Comparison of ENCODE assay signal across 13 cellular contexts in genomic region chr4:124804584-124804983, GRCh38.
DNase-seq lines count a peak whose midpoint lies in the region; ATAC-seq, FAIRE-seq and TF ChIP-seq lines count a peak whose summit lies in the region.
"Had no signal": no experiment of that assay in that cellular context is flagged by ENCODE, and none has a peak within 500 bp of the region (broad histone marks: within the 10 kb centered on the region; RNA-seq: fewer than 3 reads in every experiment).

No MANE protein-coding gene starts in this region.

- no peak overlapping the region for H3K9ac ChIP-seq in astrocyte (ENCODE audit: low read length)

- no peaks in the 10 kb centered on the region for H3K4me1 ChIP-seq in astrocyte (ENCODE audit: insufficient read depth, low read length)
- H3K4me1 ChIP-seq: lower lobe of right lung, prostate gland, upper lobe of right lung had no signal

- no peaks in the 10 kb centered on the region for H3K36me3 ChIP-seq in astrocyte (ENCODE audit: insufficient read depth, low read length)
- H3K36me3 ChIP-seq: lower lobe of right lung, prostate gland, upper lobe of right lung had no signal

- peaks cover 5% of the 10 kb centered on the region for H3K4me1 Mint-ChIP-seq in astrocyte (ENCODE audit: low read depth, unreplicated experiment)

- no peaks in the 10 kb centered on the region for H3K27me3 ChIP-seq in astrocyte (ENCODE audit: insufficient read depth, low read length)
- H3K27me3 ChIP-seq: upper lobe of right lung had no signal

- no peaks in the 10 kb centered on the region for H3K36me3 Mint-ChIP-seq in astrocyte (ENCODE audit: low read depth, unreplicated experiment)

- no peak overlapping the region for H3K4me2 ChIP-seq in astrocyte (ENCODE audit: low read length)

- DNase-seq in EH (ENCODE audit: low read depth) (peak; percentile 26), astrocyte (ENCODE audit: low read depth) (peak; percentile 33), kidney glomerular epithelial cell (lab: John Stamatoyannopoulos, UW) (no peak), DMS153 treated with DMSO at 0.1 percent for 48 hours (lab: John Stamatoyannopoulos, UW; ENCODE audit: unreplicated experiment) (no peak), G401 (ENCODE audit: low spot score) (no peak)
- no peak for DNase-seq in activated CD4-positive, CD25-positive, alpha-beta regulatory T cell treated with anti-CD3 and anti-CD28 coated beads, Interleukin-2, amount 50 U/mL, for 72 hours
- DNase-seq: lower lobe of right lung, NCI-H82, upper lobe of right lung had no signal

- no peak overlapping the region for H3K27ac Mint-ChIP-seq in astrocyte (ENCODE audit: unreplicated experiment)

- H3K4me3 ChIP-seq in astrocyte (ENCODE audit: insufficient read depth, low read depth, low read length): no peak overlapping the region
- H3K4me3 ChIP-seq: lower lobe of right lung, prostate gland, upper lobe of right lung had no signal

- H3K4me3 Mint-ChIP-seq in astrocyte (ENCODE audit: unreplicated experiment): no peak overlapping the region

- FAIRE-seq in astrocyte (lab: Jason Lieb, UNC): no peak

- H3K27me3 Mint-ChIP-seq in astrocyte (ENCODE audit: low read depth, unreplicated experiment): no peaks in the 10 kb centered on the region

- in situ Hi-C loops in G401 (cut with HindIII; ENCODE audit: low sequenced_read_pairs): no loop called here

- H3K79me2 ChIP-seq in astrocyte (ENCODE audit: insufficient read depth, low read length): no peaks in the 10 kb centered on the region

- H3K27ac ChIP-seq in astrocyte (ENCODE audit: low read depth, low read length): no peak overlapping the region
- H3K27ac ChIP-seq: lower lobe of right lung, prostate gland, upper lobe of right lung had no signal

- ATAC-seq in GM19467 (IDR thresholded peaks at IDR 0.05; ENCODE audit: unreplicated experiment) (peak; percentile 84), HG03066 (IDR thresholded peaks at IDR 0.05; ENCODE audit: low read depth, unreplicated experiment) (peak; percentile 85)
- ATAC-seq: HCT116, lower lobe of right lung, upper lobe of right lung had no signal

- no peaks in the 10 kb centered on the region for H4K20me1 ChIP-seq in astrocyte (ENCODE audit: insufficient read depth, low read length)

- H2AFZ ChIP-seq in astrocyte (ENCODE audit: low read depth, low read length): no peak overlapping the region

- no peaks in the 10 kb centered on the region for H3K9me3 ChIP-seq in astrocyte (ENCODE audit: insufficient read depth, low read depth, low read length)
- H3K9me3 ChIP-seq: lower lobe of right lung, prostate gland, upper lobe of right lung had no signal

- peaks cover 5% of the 10 kb centered on the region for H3K9me3 Mint-ChIP-seq in astrocyte (ENCODE audit: unreplicated experiment)

- TF ChIP-seq CTCF in astrocyte (IDR thresholded peaks at IDR 0.05; ENCODE audit: insufficient read depth, low read depth, low read length): no peak

Comparison
In these comparisons a context has a peak if more than half of its experiments do, and no peak if none do; other contexts are left out.
1. DNase-seq: peak in EH (single experiment) and astrocyte (single experiment); none in activated CD4-positive, CD25-positive, alpha-beta regulatory T cell treated with anti-CD3 and anti-CD28 coated beads, Interleukin-2, amount 50 U/mL, for 72 hours (single experiment), kidney glomerular epithelial cell (single experiment), DMS153 treated with DMSO at 0.1 percent for 48 hours (single experiment) and G401 (single experiment).